ENCODE assay signal across 10 cellular contexts in genomic region chr22:36155702-36156101, GRCh38. TPM values are rescaled to one million over a fixed set of nuclear protein-coding genes. Genes with fewer than 3 reads are reported as not detected.
DNase-seq lines count a peak whose midpoint lies in the region; ATAC-seq, FAIRE-seq and TF ChIP-seq lines count a peak whose summit lies in the region.
"Had no signal": no experiment of that assay in that cellular context is flagged by ENCODE, and none has a peak within 500 bp of the region (broad histone marks: within the 10 kb centered on the region; RNA-seq: fewer than 3 reads in every experiment).

No MANE protein-coding gene starts in this region.

- H3K9me3 Mint-ChIP-seq in Caco-2 (ENCODE audit: unreplicated experiment) (peaks cover 15% of the 10 kb centered on the region), progenitor cell of endocrine pancreas (ENCODE audit: low read depth) (peaks cover 9% of the 10 kb centered on the region), glutamatergic neuron (ENCODE audit: unreplicated experiment) (peaks cover 2% of the 10 kb centered on the region)

- H3K27me3 Mint-ChIP-seq in Caco-2 (ENCODE audit: insufficient read depth, unreplicated experiment) (no peaks in the 10 kb centered on the region), progenitor cell of endocrine pancreas (no peaks in the 10 kb centered on the region), glutamatergic neuron (ENCODE audit: unreplicated experiment) (peaks cover 3% of the 10 kb centered on the region)

- WGBS in adrenal gland, 4 donors = 40 to 70% (median 52%) methylated on average over 1 to 7 of the region's 7 CpGs

- H3K36me3 Mint-ChIP-seq in Caco-2 (ENCODE audit: insufficient read depth, unreplicated experiment) = no peaks in the 10 kb centered on the region
- H3K36me3 Mint-ChIP-seq in progenitor cell of endocrine pancreas (ENCODE audit: insufficient read depth) = peaks cover 4% of the 10 kb centered on the region
- no peaks in the 10 kb centered on the region for H3K36me3 Mint-ChIP-seq in glutamatergic neuron (ENCODE audit: unreplicated experiment)

- DNase-seq in Caco-2 (no peak), adrenal gland (peak; percentile 44 to 78 (median 66)), kidney (peak; percentile 87), gastrocnemius medialis (peak; percentile 53 to 68), SIG-M5 (lab: John Stamatoyannopoulos, UW) (no peak), progenitor cell of endocrine pancreas (ENCODE audit: low spot score, unreplicated experiment) (no peak), glutamatergic neuron (no peak), HuH-7.5 (ENCODE audit: low spot score) (no peak)
- DNase-seq: stimulated activated CD4-positive, alpha-beta T cell treated with anti-CD3 and anti-CD28 coated beads, Interleukin-2, amount 100 ng/mL, for 48 hours had no signal

- POLR2A ChIA-PET in Caco-2 (lab: Charles Lee) = no interaction called here

- no peak for FAIRE-seq in kidney (lab: Jason Lieb, UNC)
- FAIRE-seq: endometrium had no signal

- H3K36me3 ChIP-seq in Caco-2 (ENCODE audit: control insufficient read depth, insufficient read depth, low read length) (no peaks in the 10 kb centered on the region), adrenal gland (replicated peaks in 1 of 2) (no peaks in the 10 kb centered on the region), kidney (ENCODE audit: control insufficient read depth in 1 of 2, insufficient read depth in 2 of 2, low read length in 2 of 2) (no peaks in the 10 kb centered on the region), gastrocnemius medialis (no peaks in the 10 kb centered on the region)

- H3K27me3 ChIP-seq in Caco-2 (replicated peaks; ENCODE audit: control insufficient read depth, insufficient read depth, low read length) = no peaks in the 10 kb centered on the region
- no peaks in the 10 kb centered on the region for H3K27me3 ChIP-seq in adrenal gland
- H3K27me3 ChIP-seq in gastrocnemius medialis = no peaks in the 10 kb centered on the region

- TF ChIP-seq POLR2A in adrenal gland (IDR thresholded peaks at IDR 0.05) (peak in 1 of 2 donors; percentile 26), gastrocnemius medialis (IDR thresholded peaks at IDR 0.05) (peak; percentile 13 to 54)

- H3K27ac Mint-ChIP-seq in Caco-2 (ENCODE audit: unreplicated experiment) (peak overlapping the region; percentile 3), progenitor cell of endocrine pancreas (no peak overlapping the region), glutamatergic neuron (ENCODE audit: unreplicated experiment) (no peak overlapping the region)

- intact Hi-C loops in Caco-2 (cut with micrococcal nuclease; ENCODE audit: unreplicated experiment) (no loop called here), adrenal gland (cut with DNase I) (no loop called here), kidney (cut with DNase I) (no loop called here), gastrocnemius medialis (cut with DNase I; ENCODE audit: low total_unique reads) (no loop called here)

- ATAC-seq in gastrocnemius medialis = peak; percentile 56 to 64

- no TSS peak for BruUV-seq in Caco-2 (replicated peaks; lab: Mats Ljungman, UMichigan)

- TF ChIP-seq CTCF in Caco-2 (IDR thresholded peaks at IDR 0.05; ENCODE audit: insufficient read depth in 1 of 2, low read depth in 1 of 2, low read length in 1 of 2, severe bottlenecking in 1 of 2, unreplicated experiment in 1 of 2) = no peak
- no peak for TF ChIP-seq CTCF in adrenal gland (IDR thresholded peaks at IDR 0.05)
- no peak for TF ChIP-seq CTCF in kidney (IDR thresholded peaks at IDR 0.05; ENCODE audit: borderline replicate concordance, extremely low read depth, insufficient read depth)
- TF ChIP-seq CTCF in gastrocnemius medialis (IDR thresholded peaks at IDR 0.05 in 4 of 5, conservative IDR thresholded peaks at IDR 0.05 in 1 of 5) = no peak
- no peak for TF ChIP-seq CTCF in progenitor cell of endocrine pancreas (IDR thresholded peaks at IDR 0.05; ENCODE audit: unreplicated experiment)
- no peak for TF ChIP-seq CTCF in glutamatergic neuron (IDR thresholded peaks at IDR 0.05; ENCODE audit: partially characterized antibody, unreplicated experiment)

- peak overlapping the region; percentile 40 to 95 (median 62) for H3K27ac ChIP-seq in adrenal gland
- peak overlapping the region; percentile 87 to 92 for H3K27ac ChIP-seq in kidney (ENCODE audit: low read depth in 2 of 2, low read length in 2 of 2)
- peak overlapping the region; percentile 74 to 84 (median 81) for H3K27ac ChIP-seq in gastrocnemius medialis

- in situ Hi-C loops in gastrocnemius medialis (cut with MboI; ENCODE audit: low sequenced_read_pairs in 4 of 4) = no loop called here

- CTCF ChIA-PET in Caco-2 (lab: Charles Lee) = interaction anchor here (0.7 kb wide), 1 partner anchor 14 kb away, joined by 3 read pairs; no protein-coding TSS in a partner anchor

- H3K4me1 ChIP-seq in Caco-2 = peaks cover 21% of the 10 kb centered on the region
- peaks cover 42 to 55% of the 10 kb centered on the region in 2 donors for H3K4me1 ChIP-seq in adrenal gland (replicated peaks in 1 of 2)
- peaks cover 27 to 37% of the 10 kb centered on the region in 2 donors for H3K4me1 ChIP-seq in kidney (ENCODE audit: control insufficient read depth in 1 of 2, insufficient read depth in 1 of 2, low read depth in 1 of 2, low read length in 2 of 2)
- H3K4me1 ChIP-seq in gastrocnemius medialis = peaks cover 39 to 50% of the 10 kb centered on the region in 2 donors

- H3K4me3 ChIP-seq in Caco-2 (ENCODE audit: low read depth, low read length) (no peak overlapping the region), adrenal gland (peak overlapping the region in 1 of 4 donors; percentile 38), kidney (ENCODE audit: low read length in 2 of 2) (no peak overlapping the region), gastrocnemius medialis (peak overlapping the region; percentile 44 to 61 (median 54))

- H3K4me3 Mint-ChIP-seq in Caco-2 (ENCODE audit: unreplicated experiment) = no peak overlapping the region
- H3K4me3 Mint-ChIP-seq in progenitor cell of endocrine pancreas (ENCODE audit: low read depth) = no peak overlapping the region
- no peak overlapping the region for H3K4me3 Mint-ChIP-seq in glutamatergic neuron (ENCODE audit: unreplicated experiment)

- no peak overlapping the region for H3K9ac ChIP-seq in kidney (ENCODE audit: low read length in 2 of 2)

- peaks cover 30% of the 10 kb centered on the region for H3K4me1 Mint-ChIP-seq in Caco-2 (ENCODE audit: low read depth, unreplicated experiment)
- H3K4me1 Mint-ChIP-seq in progenitor cell of endocrine pancreas (ENCODE audit: low read depth) = peaks cover 43% of the 10 kb centered on the region
- H3K4me1 Mint-ChIP-seq in glutamatergic neuron (ENCODE audit: low read depth, unreplicated experiment) = no peaks in the 10 kb centered on the region

- no peaks in the 10 kb centered on the region for H3K9me3 ChIP-seq in Caco-2
- no peaks in the 10 kb centered on the region for H3K9me3 ChIP-seq in adrenal gland (replicated peaks in 1 of 3)
- H3K9me3 ChIP-seq in kidney (ENCODE audit: control insufficient read depth in 1 of 2, low read length in 2 of 2) = no peaks in the 10 kb centered on the region
- H3K9me3 ChIP-seq in gastrocnemius medialis = no peaks in the 10 kb centered on the region

RNA-seq across cellular contexts. Expression of gene APOL3, which starts 4.9 kb away (rescaled TPM):
- total RNA-seq in Caco-2 (2022) (0.35 TPM in 1 of 2 replicates, not detected in the other), adrenal gland (100 to 1,000 TPM in 1 of 8 donors, 10 to 100 TPM in 7; 20.1 to 123 (median 31.5) TPM), kidney (43.7 TPM), gastrocnemius medialis (10 to 100 TPM; 16.6 to 23.4 (median 19.3) TPM), progenitor cell of endocrine pancreas (not detected in 2 replicates), glutamatergic neuron (ENCODE audit: unreplicated experiment) (not detected)
- polyA plus RNA-seq in adrenal gland (10 to 100 TPM; 21.7 to 28.5 (median 22.1) TPM), kidney (ENCODE audit: insufficient read depth, low read depth, low replicate concordance) (25.1 TPM)

RNA-seq across cellular contexts. Expression of gene APOL4, which starts 45.9 kb away (rescaled TPM):
- total RNA-seq in Caco-2 (2022) (not detected in 2 replicates), adrenal gland (10 to 100 TPM in 1 of 8 donors, 1 to 10 TPM in 6, not detected in 1; 1.2 to 10.0 (median 3.9) TPM), kidney (8.7 TPM), gastrocnemius medialis (1 to 10 TPM in 3 of 4 donors, not detected in 1; 1.5 to 2.3 (median 2.0) TPM), progenitor cell of endocrine pancreas (not detected in 2 replicates), glutamatergic neuron (ENCODE audit: unreplicated experiment) (not detected)
- polyA plus RNA-seq in adrenal gland (1 to 10 TPM; 2.1 to 3.6 (median 3.4) TPM), kidney (ENCODE audit: insufficient read depth, low read depth, low replicate concordance) (6.1 TPM)

Comparison
In these comparisons a context has a peak if more than half of its experiments do, and no peak if none do; other contexts are left out.
1. DNase-seq: peak in adrenal gland (7 of 7), kidney (single experiment) and gastrocnemius medialis (2 of 2); none in Caco-2 (0 of 2), SIG-M5 (single experiment), progenitor cell of endocrine pancreas (single experiment), glutamatergic neuron (single experiment) and HuH-7.5 (single experiment).
2. H3K4me3 ChIP-seq: peak in gastrocnemius medialis (4 of 4); none in Caco-2 (single experiment) and kidney (0 of 2).
3. RNA of gene APOL3, which starts 4.9 kb away (total RNA-seq): 43.7 TPM in kidney (single experiment), 20.1 to 123 TPM in adrenal gland and 16.6 to 23.4 TPM in gastrocnemius medialis; 0.35 TPM in Caco-2, not detected in progenitor cell of endocrine pancreas and not detected in glutamatergic neuron (single experiment); every median in the first group is over 10 times any median in the second.
4. Peak in every context shown above with its lines, with median percentiles within 50 percentile points of each other: H3K27ac ChIP-seq.